In the genomic region with DNA sequence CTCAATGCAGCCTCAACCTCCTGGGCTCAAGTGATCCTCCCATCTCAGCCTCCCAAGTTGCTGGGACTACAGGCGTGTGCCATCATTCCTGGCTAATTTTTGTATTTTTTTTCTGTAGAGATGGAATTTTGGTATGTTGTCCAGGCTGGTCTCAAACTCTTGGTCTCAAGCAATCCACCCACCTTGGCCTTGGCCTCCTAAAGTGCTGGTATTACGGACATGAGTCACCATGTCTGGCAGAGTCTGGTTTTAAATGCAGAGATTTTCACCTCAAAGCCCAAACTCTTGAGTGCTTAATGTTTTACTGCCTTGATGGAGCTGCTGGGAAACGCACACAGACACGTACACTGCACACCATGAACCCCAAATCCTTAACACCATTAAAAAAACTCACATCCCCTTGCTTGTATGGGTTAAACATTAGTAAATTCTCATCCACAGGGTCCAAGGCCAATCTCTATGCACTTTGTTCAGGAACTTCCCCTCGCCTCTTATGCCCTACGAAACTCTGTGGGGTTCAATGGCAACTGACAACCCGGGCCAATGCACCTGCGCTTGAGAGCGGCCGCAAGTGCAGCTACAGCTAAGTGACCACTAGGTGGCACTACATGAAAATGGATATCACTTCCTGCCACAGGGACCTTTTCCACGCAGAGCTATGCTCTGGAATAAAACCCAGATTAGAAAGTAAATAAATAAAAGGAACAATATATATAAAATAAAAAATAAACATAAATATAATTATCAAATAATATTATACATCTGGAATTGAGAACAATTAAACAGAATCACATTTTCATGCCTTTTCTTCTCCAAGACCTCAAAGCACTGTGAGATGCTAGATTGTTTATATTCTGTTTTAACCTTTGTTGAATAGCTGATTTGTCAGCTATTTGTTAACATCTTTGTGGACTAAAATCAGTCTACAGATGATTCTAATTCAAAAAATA, we compare ENCODE assay signal across 9 cellular contexts.
DNase-seq lines count a peak whose midpoint lies in the region; ATAC-seq, FAIRE-seq and TF ChIP-seq lines count a peak whose summit lies in the region.
"Had no signal": no experiment of that assay in that cellular context is flagged by ENCODE, and none has a peak within 500 bp of the region (broad histone marks: within the 10 kb centered on the region; RNA-seq: fewer than 3 reads in every experiment).

No MANE protein-coding gene starts in this region.

- no peaks in the 10 kb centered on the region for H3F3A ChIP-seq in smooth muscle cell (ENCODE audit: low read depth)

- H3K4me2 ChIP-seq in astrocyte (ENCODE audit: low read length) (no peak overlapping the region), smooth muscle cell (no peak overlapping the region)
- H3K4me2 ChIP-seq: BLaER1 treated with 17β-estradiol and CSF1 and Interleukin-3, amounts not matched to agents 10 nM and 100 nM had no signal

- H3K27ac ChIP-seq in astrocyte (ENCODE audit: low read depth, low read length): no peak overlapping the region
- H3K27ac ChIP-seq in smooth muscle cell (ENCODE audit: low read depth): no peak overlapping the region
- H3K27ac ChIP-seq: BLaER1 treated with 17β-estradiol and CSF1 and Interleukin-3, amounts not matched to agents 10 nM and 100 nM had no signal

- no peak overlapping the region for H3K9ac ChIP-seq in astrocyte (ENCODE audit: low read length)
- no peak overlapping the region for H3K9ac ChIP-seq in smooth muscle cell (ENCODE audit: low read depth)
- H3K9ac ChIP-seq: BLaER1 treated with 17β-estradiol and CSF1 and Interleukin-3, amounts not matched to agents 10 nM and 100 nM had no signal

- H3K4me1 Mint-ChIP-seq in astrocyte (ENCODE audit: low read depth, unreplicated experiment): peaks cover 3% of the 10 kb centered on the region

- H3K4me3 Mint-ChIP-seq in astrocyte (ENCODE audit: unreplicated experiment): no peak overlapping the region

- no peaks in the 10 kb centered on the region for H3K9me3 Mint-ChIP-seq in astrocyte (ENCODE audit: unreplicated experiment)

- peak overlapping the region; percentile 8 for H3K27ac Mint-ChIP-seq in astrocyte (ENCODE audit: unreplicated experiment)

- H3K27me3 Mint-ChIP-seq in astrocyte (ENCODE audit: low read depth, unreplicated experiment): no peaks in the 10 kb centered on the region

- H3K9me3 ChIP-seq in astrocyte (ENCODE audit: insufficient read depth, low read depth, low read length) (no peaks in the 10 kb centered on the region), smooth muscle cell (replicated peaks; ENCODE audit: low read depth) (no peaks in the 10 kb centered on the region)
- H3K9me3 ChIP-seq: BLaER1 treated with 17β-estradiol and CSF1 and Interleukin-3, amounts not matched to agents 10 nM and 100 nM had no signal

- ATAC-seq in HG02610 (IDR thresholded peaks at IDR 0.05; ENCODE audit: unreplicated experiment): peak; percentile 90

- H4K20me1 ChIP-seq in astrocyte (ENCODE audit: insufficient read depth, low read length) (no peaks in the 10 kb centered on the region), smooth muscle cell (ENCODE audit: low read depth) (no peaks in the 10 kb centered on the region)
- H4K20me1 ChIP-seq: BLaER1 treated with 17β-estradiol and CSF1 and Interleukin-3, amounts not matched to agents 10 nM and 100 nM had no signal

- H3K27me3 ChIP-seq in astrocyte (ENCODE audit: insufficient read depth, low read length) (no peaks in the 10 kb centered on the region), smooth muscle cell (ENCODE audit: low read depth) (no peaks in the 10 kb centered on the region)
- H3K27me3 ChIP-seq: BLaER1 treated with 17β-estradiol and CSF1 and Interleukin-3, amounts not matched to agents 10 nM and 100 nM had no signal

- H3K79me2 ChIP-seq in astrocyte (ENCODE audit: insufficient read depth, low read length): no peaks in the 10 kb centered on the region
- H3K79me2 ChIP-seq in smooth muscle cell (ENCODE audit: low read depth): no peaks in the 10 kb centered on the region

- peaks cover 15% of the 10 kb centered on the region for H3K36me3 Mint-ChIP-seq in astrocyte (ENCODE audit: low read depth, unreplicated experiment)

- H2AFZ ChIP-seq in astrocyte (ENCODE audit: low read depth, low read length) (no peak overlapping the region), smooth muscle cell (ENCODE audit: low read depth) (no peak overlapping the region)

- no peak for FAIRE-seq in astrocyte (lab: Jason Lieb, UNC)

- TF ChIP-seq CTCF in astrocyte (IDR thresholded peaks at IDR 0.05; ENCODE audit: insufficient read depth, low read depth, low read length) (peak; percentile 87), smooth muscle cell (IDR thresholded peaks at IDR 0.05; ENCODE audit: borderline replicate concordance, insufficient read depth, poor library complexity, severe bottlenecking) (peak; percentile 90)

- WGBS in smooth muscle cell (ENCODE audit: low lambda C conversion rate): 29% methylated on average over 11 of the region's 11 CpGs

- H3K4me3 ChIP-seq in astrocyte (ENCODE audit: insufficient read depth, low read depth, low read length) (no peak overlapping the region), smooth muscle cell (no peak overlapping the region)
- H3K4me3 ChIP-seq: BLaER1 treated with 17β-estradiol and CSF1 and Interleukin-3, amounts not matched to agents 10 nM and 100 nM had no signal

- H3K36me3 ChIP-seq in astrocyte (ENCODE audit: insufficient read depth, low read length) (no peaks in the 10 kb centered on the region), smooth muscle cell (ENCODE audit: low read depth) (no peaks in the 10 kb centered on the region)
- H3K36me3 ChIP-seq: BLaER1 treated with 17β-estradiol and CSF1 and Interleukin-3, amounts not matched to agents 10 nM and 100 nM had no signal

- DNase-seq in NCI-H2107 treated with DMSO at 0.1 percent for 48 hours (lab: John Stamatoyannopoulos, UW; ENCODE audit: unreplicated experiment): peak; percentile 21
- DNase-seq in NCI-H2107 (lab: John Stamatoyannopoulos, UW): no peak
- peak; percentile 37 for DNase-seq in NCI-H1048 (lab: John Stamatoyannopoulos, UW)
- DNase-seq in T-helper 22 cell (ENCODE audit: low read depth): peak; percentile 23
- DNase-seq in astrocyte (ENCODE audit: low read depth): peak; percentile 29
- peak; percentile 45 to 76 for DNase-seq in hippocampal formation (lab: John Stamatoyannopoulos, UW)
- peak; percentile 3 for DNase-seq in smooth muscle cell (lab: John Stamatoyannopoulos, UW; ENCODE audit: unreplicated experiment)

- H3K4me1 ChIP-seq in astrocyte (ENCODE audit: insufficient read depth, low read length): no peaks in the 10 kb centered on the region
- H3K4me1 ChIP-seq in smooth muscle cell (ENCODE audit: low read depth): peaks cover 3% of the 10 kb centered on the region
